8 cellular contexts compared by ENCODE assay signal in genomic region chr9:122099271-122099869, GRCh38. TPM values are rescaled to one million over a fixed set of nuclear protein-coding genes. Genes with fewer than 3 reads are reported as not detected.
DNase-seq lines count a peak whose midpoint lies in the region; ATAC-seq, FAIRE-seq and TF ChIP-seq lines count a peak whose summit lies in the region.

No MANE protein-coding gene starts in this region.

- H3K36me3 Mint-ChIP-seq in WTC11 = peaks cover 4% of the 10 kb centered on the region; the same call in 1 of the 2 replicates

- FAIRE-seq in islet of Langerhans (lab: Jason Lieb, UNC) = peak; percentile 82

- H3K27ac ChIP-seq in DOHH2 (ENCODE audit: low read depth, low read length) = no peak overlapping the region

- H3K4me2 ChIP-seq in DOHH2 (ENCODE audit: low read length) = peak overlapping the region; percentile 71

- H3K9me3 Mint-ChIP-seq in WTC11 = peaks cover 10% of the 10 kb centered on the region

- ATAC-seq in HG02642 (IDR thresholded peaks at IDR 0.05; ENCODE audit: poor library complexity, unreplicated experiment) (peak; percentile 76), WTC11 (peak; percentile 87)

- peak; percentile 80 for TF ChIP-seq CTCF in DOHH2 (IDR thresholded peaks at IDR 0.05; ENCODE audit: low read depth, low read length, poor library complexity, severe bottlenecking)
- TF ChIP-seq CTCF in WTC11 (IDR thresholded peaks at IDR 0.05) = peak; percentile 94

- H3K4me3 Mint-ChIP-seq in WTC11 = no peak overlapping the region

- no peaks in the 10 kb centered on the region for H3K36me3 ChIP-seq in DOHH2 (ENCODE audit: control insufficient read depth, low read length)

- H3F3A ChIP-seq in DOHH2 (ENCODE audit: control insufficient read depth, insufficient read depth) = no peaks in the 10 kb centered on the region

- CTCF ChIA-PET in WTC11 (lab: Charles Lee) = interaction anchor here (0.5 to 5.8 kb wide), 57 partner anchors 9 to 1592 kb away, joined by 3 to 627 read pairs (median 4); partner anchors contain the start of genes LHX6, MORN5, MRRF and NDUFA8

- H3K27me3 ChIP-seq in DOHH2 (ENCODE audit: control insufficient read depth, low read length) = peaks cover 28% of the 10 kb centered on the region

- peaks cover 13% of the 10 kb centered on the region for H3K4me1 Mint-ChIP-seq in WTC11

- H3K79me2 ChIP-seq in DOHH2 (ENCODE audit: control insufficient read depth, low read length) = no peaks in the 10 kb centered on the region

- peaks cover 5% of the 10 kb centered on the region for H3K9me3 ChIP-seq in DOHH2 (ENCODE audit: control insufficient read depth, insufficient read depth, low read length)

- no peak overlapping the region for H3K27ac Mint-ChIP-seq in WTC11

- peaks cover 17% of the 10 kb centered on the region for H3K27me3 Mint-ChIP-seq in WTC11 (ENCODE audit: low read depth)

- H3K9me2 ChIP-seq in DOHH2 (replicated peaks; ENCODE audit: control insufficient read depth, low read length) = no peaks in the 10 kb centered on the region

- peak overlapping the region; percentile 63 for H3K4me3 ChIP-seq in DOHH2 (ENCODE audit: low read length)

- POLR2A ChIA-PET in WTC11 (lab: Charles Lee) = interaction anchor here (1.0 to 1.4 kb wide), 3 partner anchors 8 to 251 kb away, joined by 4 to 6 read pairs (median 5); no protein-coding TSS in a partner anchor

- no peaks in the 10 kb centered on the region for H4K20me1 ChIP-seq in DOHH2 (ENCODE audit: control insufficient read depth, insufficient read depth, low read depth, low read length)

- in situ Hi-C loops in T47D (cut with HindIII; ENCODE audit: low pct_unique_long_range_greater_than_20kb, low sequenced_read_pairs) = no loop called here

- DNase-seq in NCI-H2171 (lab: John Stamatoyannopoulos, UW) (peak; percentile 60), WTC11 (ENCODE audit: low spot score) (peak; percentile 86), T47D (ENCODE audit: low read depth in 1 of 2, low spot score in 1 of 2) (peak; percentile 70 to 89), GF-D8 (lab: John Stamatoyannopoulos, UW) (no peak)
- DNase-seq in stimulated activated CD4-positive, alpha-beta T cell treated with anti-CD3 and anti-CD28 coated beads, Interleukin-15, amount 100 ng/mL, for 48 hours (ENCODE audit: low read depth in 2 of 2) = peak; percentile 43 to 63

- peaks cover 13% of the 10 kb centered on the region for H3K4me1 ChIP-seq in DOHH2 (ENCODE audit: control insufficient read depth, low read length)

TF ChIP-seq in WTC11, 78 proteins besides CTCF, POLR2A, EP300 and RAD21:
- TF ChIP-seq ZNF232 (CRISPR knock-in tag; IDR thresholded peaks at IDR 0.05) = no peak
- no peak for TF ChIP-seq GRHL2 (CRISPR knock-in tag; IDR thresholded peaks at IDR 0.05; ENCODE audit: insufficient replicate concordance, severe bottlenecking)
- TF ChIP-seq ZBTB21 (CRISPR knock-in tag; IDR thresholded peaks at IDR 0.05; ENCODE audit: borderline replicate concordance) = no peak
- TF ChIP-seq RELA (CRISPR knock-in tag; IDR thresholded peaks at IDR 0.05; ENCODE audit: borderline replicate concordance) = no peak

RNA-seq across cellular contexts. Expression of gene TTLL11, which starts 6.3 kb away (rescaled TPM):
- 0.50 to 1.1 TPM (median 0.69 TPM) in 3 replicates for total RNA-seq in WTC11 (2021)
